Comparison of ENCODE assay signal across 8 cellular contexts in genomic region chr3:48952510-48953118, GRCh38. TPM values are rescaled to one million over a fixed set of nuclear protein-coding genes. Genes with fewer than 3 reads are reported as not detected.
DNase-seq lines count a peak whose midpoint lies in the region; TF ChIP-seq lines count a peak whose summit lies in the region.

No MANE protein-coding gene starts in this region.

- no peaks in the 10 kb centered on the region for H3K9me3 Mint-ChIP-seq in HFFc6

- TF ChIP-seq POLR2A in esophagus squamous epithelium (IDR thresholded peaks at IDR 0.05) (no peak), sigmoid colon (IDR thresholded peaks at IDR 0.05) (no peak)

- intact Hi-C loops in esophagus squamous epithelium (cut with DNase I) = no loop called here
- intact Hi-C loops in sigmoid colon (cut with DNase I) = no loop called here

- H3K36me3 ChIP-seq in esophagus squamous epithelium (peaks cover 0 to 50% (median 9%) of the 10 kb centered on the region in 3 donors), sigmoid colon (peaks cover 5 to 18% (median 9%) of the 10 kb centered on the region in 4 donors), MG63 (peaks cover 21% of the 10 kb centered on the region)

- peaks cover 4% of the 10 kb centered on the region; the same call in 1 of the 2 replicates for H3K36me3 Mint-ChIP-seq in HFFc6 (ENCODE audit: low read depth)

- H3K4me3 ChIP-seq in esophagus squamous epithelium = no peak overlapping the region
- H3K4me3 ChIP-seq in sigmoid colon = no peak overlapping the region
- no peak overlapping the region for H3K4me3 ChIP-seq in MG63

- H3K4me3 Mint-ChIP-seq in HFFc6 = no peak overlapping the region

- 0 out of 2 replicates have a peak overlapping the region, but pooled peaks have one; percentile 0 for H3K27ac Mint-ChIP-seq in HFFc6

- H3K27ac ChIP-seq in esophagus squamous epithelium (no peak overlapping the region), sigmoid colon (no peak overlapping the region)

- TF ChIP-seq EP300 in sigmoid colon (IDR thresholded peaks at IDR 0.05) = no peak

- H3K27me3 Mint-ChIP-seq in HFFc6 (ENCODE audit: insufficient read depth) = no peaks in the 10 kb centered on the region; the same call in 1 of the 2 replicates

- DNase-seq in Ammon's horn (ENCODE audit: low spot score) (peak; percentile 22), HFFc6 (no peak), esophagus squamous epithelium (lab: John Stamatoyannopoulos, UW) (no peak), retina (peak; percentile 6), sigmoid colon (no peak), MG63 (no peak), germinal center (ENCODE audit: low spot score) (no peak)
- DNase-seq in activated CD4-positive, alpha-beta T cell treated with anti-CD3 and anti-CD28 coated beads, Interleukin-2, amount 50 U/mL, for 4 hours = peak; percentile 50 to 53

- H3K9me3 ChIP-seq in esophagus squamous epithelium = no peaks in the 10 kb centered on the region
- no peaks in the 10 kb centered on the region for H3K9me3 ChIP-seq in sigmoid colon
- no peaks in the 10 kb centered on the region for H3K9me3 ChIP-seq in MG63

- TF ChIP-seq CTCF in HFFc6 (IDR thresholded peaks at IDR 0.05) = peak; percentile 62; the same call in 1 of the 2 replicates
- peak in 5 of 6 experiments; percentile 5 to 41 (median 28) for TF ChIP-seq CTCF in esophagus squamous epithelium (IDR thresholded peaks at IDR 0.05)
- TF ChIP-seq CTCF in sigmoid colon (IDR thresholded peaks at IDR 0.05) = no peak

- WGBS in esophagus squamous epithelium, 2 donors = 84 to 86% methylated on average over 8 of the region's 8 CpGs
- WGBS in sigmoid colon, 2 donors = 83 to 86% methylated on average over 8 of the region's 8 CpGs

- H3K4me1 ChIP-seq in esophagus squamous epithelium (peaks cover 0 to 12% (median 0%) of the 10 kb centered on the region in 3 donors), sigmoid colon (peaks cover 0 to 17% (median 0%) of the 10 kb centered on the region in 4 donors)

- peaks cover 20% of the 10 kb centered on the region for H3K4me1 Mint-ChIP-seq in HFFc6 (ENCODE audit: low read depth)

- H3K27me3 ChIP-seq in esophagus squamous epithelium (no peaks in the 10 kb centered on the region), sigmoid colon (no peaks in the 10 kb centered on the region), MG63 (no peaks in the 10 kb centered on the region)

RNA-seq across cellular contexts. Expression of gene ARIH2, which starts 34.0 kb away (rescaled TPM):
- total RNA-seq in HFFc6 (2021; fragmentation: NEBNext Ultra II Directional; extraction: Animal tissue kit (Norgen Biotek cat#: 25700)) = 10 to 100 TPM; 60.0 to 71.6 (median 68.3) TPM
- total RNA-seq in esophagus squamous epithelium (10 to 100 TPM; 54.0 to 74.2 (median 71.3) TPM), sigmoid colon (100 to 1,000 TPM in 3 of 4 donors, 10 to 100 TPM in 1; 94.9 to 165 (median 116) TPM)
- polyA plus RNA-seq in sigmoid colon = 10 to 100 TPM; 33.0 to 53.7 (median 45.1) TPM
- total RNA-seq in MG63 (2014; rRNA removed; shearing (Covaris generic); ENCODE audit: low replicate concordance) = 76.4 and 113 TPM in 2 replicates

RNA-seq across cellular contexts. Expression of gene P4HTM, which starts 37.4 kb away (rescaled TPM):
- total RNA-seq in HFFc6 (2021; fragmentation: NEBNext Ultra II Directional; extraction: Animal tissue kit (Norgen Biotek cat#: 25700)) = 10 to 100 TPM; 29.1 to 41.4 (median 31.6) TPM
- total RNA-seq in esophagus squamous epithelium = 10 to 100 TPM in 3 of 4 donors, 1 to 10 TPM in 1; 5.7 to 28.1 (median 16.7) TPM
- total RNA-seq in sigmoid colon = 10 to 100 TPM; 30.9 to 41.3 (median 33.4) TPM
- 10 to 100 TPM in 1 of 3 donors, 1 to 10 TPM in 2; 5.4 to 28.9 (median 5.5) TPM for polyA plus RNA-seq in sigmoid colon
- not detected in 2 replicates for total RNA-seq in MG63 (2014; rRNA removed; shearing (Covaris generic); ENCODE audit: low replicate concordance)

RNA-seq across cellular contexts. Expression of gene SLC25A20, which starts 53.9 kb away (rescaled TPM):
- total RNA-seq in HFFc6 (2021; fragmentation: NEBNext Ultra II Directional; extraction: Animal tissue kit (Norgen Biotek cat#: 25700)) = 10 to 100 TPM; 20.4 to 25.2 (median 22.0) TPM
- total RNA-seq in esophagus squamous epithelium = 10 to 100 TPM in 2 of 4 donors, 1 to 10 TPM in 2; 4.2 to 19.6 (median 11.7) TPM
- total RNA-seq in sigmoid colon = 10 to 100 TPM; 18.2 to 29.1 (median 20.8) TPM
- 10 to 100 TPM; 30.6 to 65.2 (median 39.7) TPM for polyA plus RNA-seq in sigmoid colon
- 17.2 and 23.4 TPM in 2 replicates for total RNA-seq in MG63 (2014; rRNA removed; shearing (Covaris generic); ENCODE audit: low replicate concordance)

RNA-seq across cellular contexts. Expression of gene WDR6, which starts 54.6 kb away (rescaled TPM):
- total RNA-seq in HFFc6 (2021; fragmentation: NEBNext Ultra II Directional; extraction: Animal tissue kit (Norgen Biotek cat#: 25700)) = 100 to 1,000 TPM; 107 to 123 (median 115) TPM
- total RNA-seq in esophagus squamous epithelium (10 to 100 TPM; 27.4 to 78.0 (median 37.6) TPM), sigmoid colon (100 to 1,000 TPM in 1 of 4 donors, 10 to 100 TPM in 3; 71.3 to 122 (median 93.5) TPM)
- polyA plus RNA-seq in sigmoid colon = 100 to 1,000 TPM in 1 of 3 donors, 10 to 100 TPM in 2; 21.0 to 124 (median 27.6) TPM
- 72.7 and 77.2 TPM in 2 replicates for total RNA-seq in MG63 (2014; rRNA removed; shearing (Covaris generic); ENCODE audit: low replicate concordance)

Comparison
In these comparisons a context has a peak if more than half of its experiments do, and no peak if none do; other contexts are left out.
1. DNase-seq: peak in Ammon's horn (single experiment), activated CD4-positive, alpha-beta T cell treated with anti-CD3 and anti-CD28 coated beads, Interleukin-2, amount 50 U/mL, for 4 hours (2 of 2) and retina (single experiment); none in HFFc6 (single experiment), esophagus squamous epithelium (single experiment), sigmoid colon (single experiment), MG63 (single experiment) and germinal center (single experiment).
2. CTCF ChIP-seq: peak in HFFc6 (single experiment) and esophagus squamous epithelium (5 of 6); none in sigmoid colon (0 of 4).